In the genomic region with DNA sequence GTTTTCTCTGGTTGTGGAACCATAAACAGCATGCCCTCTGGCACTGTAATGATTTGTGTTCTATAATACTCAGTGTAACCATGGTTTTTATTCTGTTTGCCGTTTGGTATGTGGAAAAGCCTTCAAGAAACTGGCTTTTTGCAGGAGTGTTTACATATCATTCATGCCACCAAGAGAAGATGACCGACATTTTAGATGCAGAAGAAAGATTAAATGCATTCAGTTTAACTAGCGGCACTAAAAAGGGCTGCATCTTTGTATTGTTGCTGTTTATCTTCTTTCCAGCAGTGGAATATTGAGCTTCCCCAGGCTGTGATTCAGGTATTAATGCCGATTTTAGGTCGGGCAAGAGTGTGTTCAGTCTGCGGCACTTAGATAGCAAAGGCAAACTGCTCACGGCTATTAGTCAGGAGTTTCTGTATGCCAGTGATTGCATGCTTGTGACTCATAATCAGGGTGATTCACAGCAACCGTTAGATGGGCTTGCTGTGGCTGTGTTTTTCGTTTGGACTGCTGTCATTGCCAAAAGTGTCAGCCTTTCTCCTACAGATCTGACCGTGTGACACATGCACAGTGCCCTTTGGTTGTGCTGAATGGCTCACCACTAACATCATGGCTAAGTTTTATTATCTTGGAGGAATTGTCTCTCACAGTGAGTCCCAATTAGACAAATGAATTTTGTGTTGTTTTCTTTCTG, we compare ENCODE assay signal across 8 cellular contexts.
DNase-seq lines count a peak whose midpoint lies in the region; ATAC-seq, FAIRE-seq and TF ChIP-seq lines count a peak whose summit lies in the region.

No MANE protein-coding gene starts in this region.

- whole genome bisulfite sequencing in suprapubic skin: 25% methylated on average over 9 of the region's 10 CpGs

- FAIRE-seq in GM19239 (lab: Jason Lieb, UNC): no peak

- H3K4me3 ChIP-seq in Panc1 (ENCODE audit: low read depth in 2 of 2, low read length in 2 of 2) (peak overlapping the region; percentile 37 to 65), lower lobe of right lung (no peak overlapping the region), suprapubic skin (no peak overlapping the region)

- no TSS peak for BruUV-seq in Panc1 (replicated peaks; lab: Mats Ljungman, UMichigan)

- H3K9me3 ChIP-seq in Panc1 (ENCODE audit: control insufficient read depth, insufficient read depth, low read depth, low read length) (peaks cover 4% of the 10 kb centered on the region; the same call in 1 of the 2 replicates), lower lobe of right lung (no peaks in the 10 kb centered on the region), suprapubic skin (no peaks in the 10 kb centered on the region)

- TF ChIP-seq POLR2A in suprapubic skin (IDR thresholded peaks at IDR 0.05): no peak

- no peaks in the 10 kb centered on the region for H3K36me3 ChIP-seq in Panc1 (ENCODE audit: control insufficient read depth, insufficient read depth, low read length)
- H3K36me3 ChIP-seq in lower lobe of right lung: no peaks in the 10 kb centered on the region
- H3K36me3 ChIP-seq in suprapubic skin: no peaks in the 10 kb centered on the region

- ATAC-seq in Panc1: peak; percentile 96
- peak; percentile 75 to 85 for ATAC-seq in lower lobe of right lung

- H3K4me1 ChIP-seq in Panc1 (ENCODE audit: control insufficient read depth, insufficient read depth, low read length): peaks cover 36% of the 10 kb centered on the region
- H3K4me1 ChIP-seq in lower lobe of right lung: peaks cover 7% of the 10 kb centered on the region
- peaks cover 14% of the 10 kb centered on the region for H3K4me1 ChIP-seq in suprapubic skin

- no peak for TF ChIP-seq CTCF in Panc1 (IDR thresholded peaks at IDR 0.05)
- no peak for TF ChIP-seq CTCF in lower lobe of right lung (IDR thresholded peaks at IDR 0.05)
- no peak for TF ChIP-seq CTCF in suprapubic skin (IDR thresholded peaks at IDR 0.05)
- no peak for TF ChIP-seq CTCF in GM10266 (IDR thresholded peaks at IDR 0.05; ENCODE audit: control insufficient read depth, insufficient read depth, low read depth, missing control alignments)

- TF ChIP-seq EP300 in suprapubic skin (IDR thresholded peaks at IDR 0.05): no peak

- DNase-seq in ELR (ENCODE audit: low read depth): peak; percentile 96
- DNase-seq in Panc1 (ENCODE audit: low read depth, low spot score): peak; percentile 85
- DNase-seq in caudate nucleus (lab: John Stamatoyannopoulos, UW): peak in 34 of 61 donors; percentile 4 to 66 (median 27)
- DNase-seq in lower lobe of right lung: no peak
- DNase-seq in suprapubic skin (ENCODE audit: low spot score in 2 of 2): peak in 1 of 2 donors; percentile 70
- no peak for DNase-seq in GM19239 (ENCODE audit: insufficient read length, low spot score)
- no peak for DNase-seq in NCI-H2196 treated with DMSO at 0.1 percent for 48 hours (lab: John Stamatoyannopoulos, UW; ENCODE audit: unreplicated experiment)
- DNase-seq in GM10266 (ENCODE audit: extremely low spot score): no peak

- no peaks in the 10 kb centered on the region for H3K27me3 ChIP-seq in Panc1 (ENCODE audit: control insufficient read depth, insufficient read depth, low read length)
- no peaks in the 10 kb centered on the region for H3K27me3 ChIP-seq in lower lobe of right lung (ENCODE audit: low read depth)
- H3K27me3 ChIP-seq in suprapubic skin: no peaks in the 10 kb centered on the region

- H3K27ac ChIP-seq in Panc1 (ENCODE audit: low read length): peak overlapping the region; percentile 98
- H3K27ac ChIP-seq in caudate nucleus (ENCODE audit: low read depth, low read length): peak overlapping the region; percentile 67
- H3K27ac ChIP-seq in lower lobe of right lung: no peak overlapping the region
- peak overlapping the region; percentile 25 for H3K27ac ChIP-seq in suprapubic skin

- POLR2A ChIA-PET in Panc1 (lab: Charles Lee): interaction anchor here (0.6 kb wide), 1 partner anchor 143 kb away, joined by 3 read pairs; no protein-coding TSS in a partner anchor

- intact Hi-C loops in Panc1 (cut with micrococcal nuclease; ENCODE audit: unreplicated experiment) (loop anchor here (10.0 kb wide), 1 partner anchor 660 kb away; a partner anchor contains a TSS), lower lobe of right lung (cut with DNase I) (no loop called here)

- in situ Hi-C loops in Panc1 (cut with HindIII; ENCODE audit: low pct_unique_long_range_greater_than_20kb, low sequenced_read_pairs): no loop called here

- CTCF ChIA-PET in Panc1 (lab: Charles Lee): no interaction called here

Comparison
In these comparisons a context has a peak if more than half of its experiments do, and no peak if none do; other contexts are left out.
1. DNase-seq: peak in ELR (single experiment), Panc1 (single experiment) and caudate nucleus (34 of 61); none in lower lobe of right lung (single experiment), GM19239 (single experiment), NCI-H2196 treated with DMSO at 0.1 percent for 48 hours (single experiment) and GM10266 (single experiment).
2. H3K4me3 ChIP-seq: peak in Panc1 (2 of 2); none in lower lobe of right lung (single experiment) and suprapubic skin (single experiment).